7 cellular contexts compared by ENCODE assay signal in the genomic region with DNA sequence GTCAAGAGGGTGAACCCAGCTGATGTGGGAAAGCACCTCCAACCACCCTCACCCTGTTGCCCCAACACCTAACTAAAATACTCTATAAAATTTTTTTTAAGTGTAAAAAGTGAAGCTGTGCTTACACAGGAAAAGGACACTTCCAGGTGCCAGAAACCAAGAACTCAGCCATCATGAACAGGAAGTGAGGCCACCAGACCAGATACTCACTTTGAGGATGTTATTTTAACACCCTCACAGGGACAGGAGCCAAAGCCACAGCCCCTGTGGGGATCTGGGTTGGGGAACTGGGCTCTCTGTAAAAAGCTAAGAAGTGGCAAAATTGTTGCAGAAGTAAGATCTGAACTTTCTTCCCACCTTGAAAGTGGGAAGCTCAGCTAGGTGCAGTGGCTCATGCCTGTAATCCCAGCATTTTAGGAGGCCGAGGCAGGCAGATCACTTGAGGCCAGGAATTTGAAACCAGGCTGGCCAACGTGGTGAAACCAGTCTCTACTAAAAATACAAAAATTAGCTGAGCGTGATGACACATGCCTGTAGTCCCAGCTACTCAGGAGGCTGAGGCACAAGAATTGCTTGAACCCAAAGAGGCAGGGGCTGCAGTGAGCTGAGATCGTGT. TPM values are rescaled to one million over a fixed set of nuclear protein-coding genes. Genes with fewer than 3 reads are reported as not detected.
DNase-seq lines count a peak whose midpoint lies in the region; ATAC-seq and TF ChIP-seq lines count a peak whose summit lies in the region.

No MANE protein-coding gene starts in this region.

- H3K27ac ChIP-seq in neuronal stem cell (replicated peaks; ENCODE audit: low read length) (no peak overlapping the region), SK-N-SH (ENCODE audit: low read depth in 2 of 2, low read length in 1 of 2) (no peak overlapping the region)

- H3F3A ChIP-seq in SK-N-SH (replicated peaks; ENCODE audit: insufficient read depth): no peaks in the 10 kb centered on the region

- no peak overlapping the region for H3K9ac ChIP-seq in neuronal stem cell (ENCODE audit: low read depth, low read length, poor library complexity)
- no peak overlapping the region for H3K9ac ChIP-seq in SK-N-SH

- no peaks in the 10 kb centered on the region for H3K9me2 ChIP-seq in SK-N-SH

- no peak overlapping the region for H2AK5ac ChIP-seq in neuronal stem cell (ENCODE audit: low read depth, low read length)

- DNase-seq in KG1 (lab: John Stamatoyannopoulos, UW) (peak; percentile 70), neuronal stem cell (ENCODE audit: low spot score) (no peak), NCI-H2196 (lab: John Stamatoyannopoulos, UW; ENCODE audit: unreplicated experiment) (no peak), NCI-H1930 (lab: John Stamatoyannopoulos, UW) (no peak), SK-N-SH (no peak)
- DNase-seq in activated T-cell treated with anti-CD3 and anti-CD28 coated beads, Interleukin-2, amount 50 U/mL, for 72 hours: peak; percentile 17 to 39

- H3K18ac ChIP-seq in neuronal stem cell (ENCODE audit: low read length): no peak overlapping the region

- no peak for TF ChIP-seq CTCF in SK-N-SH (IDR thresholded peaks at IDR 0.05)

- H4K91ac ChIP-seq in neuronal stem cell (ENCODE audit: low read depth, low read length, poor library complexity): no peak overlapping the region

- TF ChIP-seq RAD21 in SK-N-SH (IDR thresholded peaks at IDR 0.05; ENCODE audit: low read length): no peak

- H3K27ac Mint-ChIP-seq in activated T-cell treated with anti-CD3 and anti-CD28 coated beads, Interleukin-2, amount 50 U/mL, for 72 hours: peak overlapping the region; percentile 91

- WGBS in neuronal stem cell (ENCODE audit: extremely low coverage in 2 of 2, insufficient read length in 2 of 2, insufficient replicate concordance in 1 of 2), 2 donors: no CpG with 5 or more reads among the region's 4 CpGs
- WGBS in SK-N-SH (ENCODE audit: low lambda C conversion rate): 72% methylated on average over 4 of the region's 4 CpGs

- CTCF ChIA-PET in SK-N-SH (lab: Yijun Ruan, JAX): interaction anchor here (0.9 to 13.2 kb wide), 4 partner anchors 10 to 181 kb away, joined by 3 to 397 read pairs (median 16); no protein-coding TSS in a partner anchor

- H3K27me3 ChIP-seq in neuronal stem cell (ENCODE audit: control insufficient read depth in 3 of 3, insufficient read depth in 3 of 3, low read depth in 1 of 3, low read length in 3 of 3) (no peaks in the 10 kb centered on the region), SK-N-SH (ENCODE audit: insufficient read depth) (no peaks in the 10 kb centered on the region)

- H3K4me1 Mint-ChIP-seq in activated T-cell treated with anti-CD3 and anti-CD28 coated beads, Interleukin-2, amount 50 U/mL, for 72 hours (ENCODE audit: low read depth): peaks cover 36% of the 10 kb centered on the region

- H3K4me3 Mint-ChIP-seq in activated T-cell treated with anti-CD3 and anti-CD28 coated beads, Interleukin-2, amount 50 U/mL, for 72 hours: peak overlapping the region; percentile 53 to 75

- no peak overlapping the region for H3K14ac ChIP-seq in neuronal stem cell (ENCODE audit: low read length)

- no peak overlapping the region for H2BK120ac ChIP-seq in neuronal stem cell (ENCODE audit: low read depth, low read length)

- H2AFZ ChIP-seq in neuronal stem cell (ENCODE audit: low read length): peak overlapping the region; percentile 38
- no peak overlapping the region for H2AFZ ChIP-seq in SK-N-SH (ENCODE audit: low read depth)

- POLR2A ChIA-PET in SK-N-SH (lab: Yijun Ruan, JAX): no interaction called here

- peaks cover 1 to 2% of the 10 kb centered on the region in 2 donors for H3K36me3 Mint-ChIP-seq in activated T-cell treated with anti-CD3 and anti-CD28 coated beads, Interleukin-2, amount 50 U/mL, for 72 hours (ENCODE audit: insufficient read depth in 2 of 2)

- no peaks in the 10 kb centered on the region for H3K79me2 ChIP-seq in SK-N-SH (ENCODE audit: insufficient read depth)

- peak; percentile 40 for ATAC-seq in GM19025 (IDR thresholded peaks at IDR 0.05; ENCODE audit: low read depth, unreplicated experiment)
- ATAC-seq in activated T-cell treated with anti-CD3 and anti-CD28 coated beads, Interleukin-2, amount 50 U/mL, for 72 hours (replicated peaks in 1 of 2): peak in 1 of 2 donors; percentile 20

- peaks cover 9 to 19% of the 10 kb centered on the region in 2 donors for H3K4me1 ChIP-seq in neuronal stem cell (ENCODE audit: control insufficient read depth in 2 of 2, insufficient read depth in 1 of 2, low read depth in 1 of 2, low read length in 2 of 2)
- H3K4me1 ChIP-seq in SK-N-SH (ENCODE audit: control insufficient read depth in 1 of 2, insufficient read depth in 2 of 2, low read depth in 1 of 2, low read length in 1 of 2): peaks cover 6 to 9% of the 10 kb centered on the region in 2 experiments; a peak in 1 of 4 replicates

- no peak overlapping the region for H3K4ac ChIP-seq in neuronal stem cell (ENCODE audit: low read length)

- no peaks in the 10 kb centered on the region for H3K79me1 ChIP-seq in neuronal stem cell (ENCODE audit: low read depth, low read length)

- H4K20me1 ChIP-seq in SK-N-SH (ENCODE audit: insufficient read depth): no peaks in the 10 kb centered on the region

- no peak overlapping the region for H4K8ac ChIP-seq in neuronal stem cell (ENCODE audit: low read depth, low read length)

- H3K27me3 Mint-ChIP-seq in activated T-cell treated with anti-CD3 and anti-CD28 coated beads, Interleukin-2, amount 50 U/mL, for 72 hours (ENCODE audit: low read depth): no peaks in the 10 kb centered on the region

- no peaks in the 10 kb centered on the region for H3K9me3 Mint-ChIP-seq in activated T-cell treated with anti-CD3 and anti-CD28 coated beads, Interleukin-2, amount 50 U/mL, for 72 hours

- H2BK15ac ChIP-seq in neuronal stem cell (ENCODE audit: low read length): no peak overlapping the region

- H3K4me3 ChIP-seq in neuronal stem cell (ENCODE audit: low read length in 2 of 2) (no peak overlapping the region), SK-N-SH (ENCODE audit: low read depth in 2 of 2, low read length in 1 of 2) (no peak overlapping the region)

- no peak overlapping the region for H3K23ac ChIP-seq in neuronal stem cell (ENCODE audit: low read depth, low read length, poor library complexity)

- TF ChIP-seq EP300 in SK-N-SH (IDR thresholded peaks at IDR 0.05; ENCODE audit: borderline replicate concordance in 1 of 2, low read depth in 1 of 2, low read length in 1 of 2): no peak

- H2BK5ac ChIP-seq in neuronal stem cell (ENCODE audit: low read length): no peak overlapping the region

- H3K4me2 ChIP-seq in neuronal stem cell (ENCODE audit: insufficient read depth, low read length, poor library complexity, severe bottlenecking) (no peak overlapping the region), SK-N-SH (no peak overlapping the region)

- H2BK12ac ChIP-seq in neuronal stem cell (ENCODE audit: low read length): no peak overlapping the region

- H3K9me3 ChIP-seq in neuronal stem cell (replicated peaks in 1 of 2; ENCODE audit: control insufficient read depth in 2 of 2, insufficient read depth in 1 of 2, low read depth in 1 of 2, low read length in 2 of 2) (no peaks in the 10 kb centered on the region), SK-N-SH (no peaks in the 10 kb centered on the region)

- H3K36me3 ChIP-seq in neuronal stem cell (replicated peaks in 1 of 2; ENCODE audit: control insufficient read depth in 2 of 2, insufficient read depth in 2 of 2, low read length in 2 of 2) (no peaks in the 10 kb centered on the region), SK-N-SH (replicated peaks in 1 of 2; ENCODE audit: control insufficient read depth in 1 of 2, insufficient read depth in 2 of 2, low read length in 1 of 2) (no peaks in the 10 kb centered on the region)

TF ChIP-seq in SK-N-SH, 30 proteins besides CTCF, POLR2A, EP300 and RAD21 (continues in another document):
- no peak for TF ChIP-seq SIN3A (IDR thresholded peaks at IDR 0.05; ENCODE audit: borderline replicate concordance, low read depth, low read length)
- no peak for TF ChIP-seq MEF2A (IDR thresholded peaks at IDR 0.05; ENCODE audit: borderline replicate concordance, low read depth)
- TF ChIP-seq SMC3 (IDR thresholded peaks at IDR 0.05; ENCODE audit: low read depth, low read length): no peak
- no peak for TF ChIP-seq FOXJ3 (CRISPR knock-in tag; IDR thresholded peaks at IDR 0.05)
- TF ChIP-seq YY1 (IDR thresholded peaks at IDR 0.05; ENCODE audit: low read depth): no peak
- no peak for TF ChIP-seq MXI1 (IDR thresholded peaks at IDR 0.05; ENCODE audit: low read depth, low read length)
- no peak for TF ChIP-seq FOXM1 (IDR thresholded peaks at IDR 0.05; ENCODE audit: low read depth)
- no peak for TF ChIP-seq EZH2phosphoT487 (IDR thresholded peaks at IDR 0.05; ENCODE audit: borderline replicate concordance, low read depth)
- no peak for TF ChIP-seq NFIC (IDR thresholded peaks at IDR 0.05; ENCODE audit: borderline replicate concordance)
- no peak for TF ChIP-seq GATA2 (CRISPR knock-in tag; IDR thresholded peaks at IDR 0.05)
- no peak for TF ChIP-seq RXRA (IDR thresholded peaks at IDR 0.05; ENCODE audit: borderline replicate concordance, low read depth)

RNA-seq across cellular contexts. Expression of a gene that starts 3.8 kb away (rescaled TPM):
- 1 to 10 TPM in 1 of 2 donors, under 1 TPM in 1; 0.79 to 1.4 TPM for total RNA-seq in activated T-cell treated with anti-CD3 and anti-CD28 coated beads, Interleukin-2, amount 50 U/mL, for 72 hours
- 2.0 TPM for polyA plus RNA-seq in neuronal stem cell (2013, experiment 1 of 2)
- polyA plus RNA-seq in neuronal stem cell (2013, experiment 2 of 2): 2.2 TPM
- polyA plus RNA-seq in SK-N-SH (2012; rRNA removed): 1.7 and 1.8 TPM in 2 replicates
- polyA plus RNA-seq in SK-N-SH (2012; cell fraction: cytosol; rRNA removed): 1.4 and 1.5 TPM in 2 replicates
- polyA plus RNA-seq in SK-N-SH (2012; cell fraction: nucleus; rRNA removed): 2.0 and 2.4 TPM in 2 replicates

RNA-seq across cellular contexts. Expression of a gene that starts 7.3 kb away (rescaled TPM):
- total RNA-seq in activated T-cell treated with anti-CD3 and anti-CD28 coated beads, Interleukin-2, amount 50 U/mL, for 72 hours: under 1 TPM; 0.14 to 0.19 TPM
- 4.5 TPM for polyA plus RNA-seq in neuronal stem cell (2013, experiment 1 of 2)
- polyA plus RNA-seq in neuronal stem cell (2013, experiment 2 of 2): 4.5 TPM
- 6.6 and 6.8 TPM in 2 replicates for polyA plus RNA-seq in SK-N-SH (2012; rRNA removed)
- 3.5 and 5.0 TPM in 2 replicates for polyA plus RNA-seq in SK-N-SH (2012; cell fraction: cytosol; rRNA removed)
- polyA plus RNA-seq in SK-N-SH (2012; cell fraction: nucleus; rRNA removed): 10.6 TPM in 2 replicates

RNA-seq across cellular contexts. Expression of a gene that starts 42.3 kb away (rescaled TPM):
- total RNA-seq in activated T-cell treated with anti-CD3 and anti-CD28 coated beads, Interleukin-2, amount 50 U/mL, for 72 hours: 10 to 100 TPM; 40.3 to 50.0 TPM
- polyA plus RNA-seq in neuronal stem cell (2013, experiment 1 of 2): 20.8 TPM
- polyA plus RNA-seq in neuronal stem cell (2013, experiment 2 of 2): 19.8 TPM
- 27.0 and 50.9 TPM in 2 replicates for polyA plus RNA-seq in SK-N-SH (2012; rRNA removed)
- polyA plus RNA-seq in SK-N-SH (2012; cell fraction: cytosol; rRNA removed): 20.3 and 29.6 TPM in 2 replicates
- polyA plus RNA-seq in SK-N-SH (2012; cell fraction: nucleus; rRNA removed): 51.6 and 84.8 TPM in 2 replicates

Comparison
In these comparisons a context has a peak if more than half of its experiments do, and no peak if none do; other contexts are left out.
1. DNase-seq: peak in KG1 (single experiment) and activated T-cell treated with anti-CD3 and anti-CD28 coated beads, Interleukin-2, amount 50 U/mL, for 72 hours (2 of 2); none in neuronal stem cell (single experiment), NCI-H2196 (single experiment), NCI-H1930 (0 of 2) and SK-N-SH (single experiment).